In the genomic region with DNA sequence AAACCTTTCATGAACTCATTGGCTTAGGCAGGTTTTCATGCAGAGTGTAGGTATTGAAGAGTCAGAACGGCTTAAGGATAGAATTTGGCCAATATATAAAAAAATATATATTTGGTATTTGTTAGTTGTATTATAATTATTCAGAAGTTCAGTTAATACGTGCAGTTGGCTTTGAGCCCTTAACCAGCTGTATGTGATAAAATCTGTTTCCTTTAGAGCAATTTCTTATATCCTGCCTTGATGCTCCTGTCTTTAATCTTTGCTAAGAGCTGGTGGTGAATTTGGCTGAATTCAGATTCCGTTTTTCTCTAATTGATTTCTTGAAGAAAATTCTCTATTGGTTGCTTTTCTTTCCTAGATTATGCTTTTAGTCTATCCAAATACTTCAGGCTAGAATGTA, we compare ENCODE assay signal across 12 cellular contexts. TPM values are rescaled to one million over a fixed set of nuclear protein-coding genes. Genes with fewer than 3 reads are reported as not detected.
DNase-seq lines count a peak whose midpoint lies in the region; ATAC-seq lines count a peak whose summit lies in the region.
"Had no signal": no experiment of that assay in that cellular context is flagged by ENCODE, and none has a peak within 500 bp of the region (broad histone marks: within the 10 kb centered on the region; RNA-seq: fewer than 3 reads in every experiment).

No MANE protein-coding gene starts in this region.

- H3K4me1 ChIP-seq in CD4-positive, alpha-beta memory T cell (ENCODE audit: insufficient read depth, low read length): peaks cover 62% of the 10 kb centered on the region

- H3K9me3 Mint-ChIP-seq in CD4-positive, alpha-beta memory T cell: peaks cover 0 to 3% (median 0%) of the 10 kb centered on the region in 8 donors
- H3K9me3 Mint-ChIP-seq in central memory CD8-positive, alpha-beta T cell: no peaks in the 10 kb centered on the region
- H3K9me3 Mint-ChIP-seq in natural killer cell treated with Interleukin-12 subunit alpha and Interleukin-12 subunit beta and Interleukin-15 and Interleukin-18, amount 100 ng/mL, for 72 hours: no peaks in the 10 kb centered on the region

- DNase-seq in CD4-positive, alpha-beta memory T cell: peak in 4 of 5 donors; percentile 52 to 63 (median 58)
- DNase-seq in M059J (ENCODE audit: low read depth) (peak; percentile 36), mesenteric fat pad (ENCODE audit: low spot score) (no peak), NCI-H1048 (lab: John Stamatoyannopoulos, UW) (no peak), NOMO-1 treated with dmso at 0.1 percent for 144 hours (lab: John Stamatoyannopoulos, UW; ENCODE audit: unreplicated experiment) (no peak)
- no peak for DNase-seq in central memory CD8-positive, alpha-beta T cell (ENCODE audit: low spot score in 2 of 2)
- DNase-seq in natural killer cell treated with Interleukin-12 subunit alpha and Interleukin-12 subunit beta and Interleukin-15 and Interleukin-18, amount 100 ng/mL, for 72 hours (ENCODE audit: low spot score): no peak
- DNase-seq: activated CD8-positive, alpha-beta memory T cell treated with anti-CD3 and anti-CD28 coated beads, Interleukin-2, amount 50 U/mL, for 48 hours; H7; left colon had no signal

- peak; percentile 55 for ATAC-seq in central memory CD8-positive, alpha-beta T cell (replicated peaks; ENCODE audit: extremely low read depth, poor library complexity, severe bottlenecking)
- ATAC-seq in natural killer cell treated with Interleukin-12 subunit alpha and Interleukin-12 subunit beta and Interleukin-15 and Interleukin-18, amount 100 ng/mL, for 72 hours: no peak
- no peak for ATAC-seq in GM21717 (IDR thresholded peaks at IDR 0.05; ENCODE audit: unreplicated experiment)
- ATAC-seq: left colon had no signal

- H3K27ac ChIP-seq in CD4-positive, alpha-beta memory T cell (ENCODE audit: low read depth, low read length): peak overlapping the region; percentile 75
- H3K27ac ChIP-seq: SJSA1 had no signal

- peaks cover 42 to 73% (median 52%) of the 10 kb centered on the region in 4 donors for H3K4me1 Mint-ChIP-seq in CD4-positive, alpha-beta memory T cell
- H3K4me1 Mint-ChIP-seq in central memory CD8-positive, alpha-beta T cell: peaks cover 46% of the 10 kb centered on the region
- H3K4me1 Mint-ChIP-seq in natural killer cell treated with Interleukin-12 subunit alpha and Interleukin-12 subunit beta and Interleukin-15 and Interleukin-18, amount 100 ng/mL, for 72 hours (ENCODE audit: low read depth in 2 of 2): peaks cover 51 to 70% of the 10 kb centered on the region in 2 donors

- H3K36me3 Mint-ChIP-seq in CD4-positive, alpha-beta memory T cell: peaks cover 33 to 51% of the 10 kb centered on the region in 2 donors
- peaks cover 54% of the 10 kb centered on the region for H3K36me3 Mint-ChIP-seq in central memory CD8-positive, alpha-beta T cell (ENCODE audit: insufficient read depth)
- no peaks in the 10 kb centered on the region for H3K36me3 Mint-ChIP-seq in natural killer cell treated with Interleukin-12 subunit alpha and Interleukin-12 subunit beta and Interleukin-15 and Interleukin-18, amount 100 ng/mL, for 72 hours

- H3K4me3 ChIP-seq in CD4-positive, alpha-beta memory T cell (ENCODE audit: low read length in 2 of 2): peak overlapping the region in 1 of 2 donors; percentile 78
- H3K4me3 ChIP-seq: SJSA1 had no signal

- no peaks in the 10 kb centered on the region for H3K27me3 ChIP-seq in CD4-positive, alpha-beta memory T cell (ENCODE audit: insufficient read depth, low read length)
- H3K27me3 ChIP-seq: SJSA1 had no signal

- no peaks in the 10 kb centered on the region for H3K27me3 Mint-ChIP-seq in CD4-positive, alpha-beta memory T cell
- H3K27me3 Mint-ChIP-seq in central memory CD8-positive, alpha-beta T cell: no peaks in the 10 kb centered on the region
- no peaks in the 10 kb centered on the region for H3K27me3 Mint-ChIP-seq in natural killer cell treated with Interleukin-12 subunit alpha and Interleukin-12 subunit beta and Interleukin-15 and Interleukin-18, amount 100 ng/mL, for 72 hours

- CTCF ChIA-PET in CD4-positive, alpha-beta memory T cell (lab: Charles Lee; ENCODE audit: partially characterized antibody): interaction anchor here (0.7 to 3.6 kb wide), 9 partner anchors 10 to 48 kb away, joined by 4 to 26 read pairs (median 9); no protein-coding TSS in a partner anchor

- H3K4me3 Mint-ChIP-seq in CD4-positive, alpha-beta memory T cell: peak overlapping the region; percentile 92 to 99 (median 94)
- H3K4me3 Mint-ChIP-seq in central memory CD8-positive, alpha-beta T cell: peak overlapping the region; percentile 89
- H3K4me3 Mint-ChIP-seq in natural killer cell treated with Interleukin-12 subunit alpha and Interleukin-12 subunit beta and Interleukin-15 and Interleukin-18, amount 100 ng/mL, for 72 hours: peak overlapping the region; percentile 96

- H3K36me3 ChIP-seq in CD4-positive, alpha-beta memory T cell (ENCODE audit: insufficient read depth, low read length): peaks cover 18% of the 10 kb centered on the region

- intact Hi-C loops in CD4-positive, alpha-beta memory T cell (cut with micrococcal nuclease): loop anchor here (1.0 to 10.0 kb wide), 4 partner anchors 23 to 1932 kb away; partner anchors contain the start of genes CARNMT1, NMRK1 and OSTF1

- POLR2A ChIA-PET in CD4-positive, alpha-beta memory T cell (lab: Charles Lee; ENCODE audit: partially characterized antibody): interaction anchor here (0.9 to 2.3 kb wide), 20 partner anchors 8 to 1873 kb away, joined by 3 to 59 read pairs (median 4); partner anchors contain the start of genes C9orf40 and ZFAND5

- H3K27ac Mint-ChIP-seq in CD4-positive, alpha-beta memory T cell: peak overlapping the region; percentile 95 to 99 (median 97)
- H3K27ac Mint-ChIP-seq in central memory CD8-positive, alpha-beta T cell (ENCODE audit: low read depth): peak overlapping the region; percentile 98
- peak overlapping the region; percentile 94 to 100 for H3K27ac Mint-ChIP-seq in natural killer cell treated with Interleukin-12 subunit alpha and Interleukin-12 subunit beta and Interleukin-15 and Interleukin-18, amount 100 ng/mL, for 72 hours

- no peaks in the 10 kb centered on the region for H3K9me3 ChIP-seq in CD4-positive, alpha-beta memory T cell (ENCODE audit: control insufficient read depth in 1 of 2, low read length in 2 of 2)
- H3K9me3 ChIP-seq: SJSA1 had no signal

RNA-seq across cellular contexts. Expression of gene ANXA1, which starts 3.7 kb away (rescaled TPM):
- 100 to 1,000 TPM; 324 to 335 TPM for total RNA-seq in CD4-positive, alpha-beta memory T cell
- 1,000 to 10,000 TPM in 1 of 2 donors, 100 to 1,000 TPM in 1; 621 to 1,202 TPM for polyA plus RNA-seq in CD4-positive, alpha-beta memory T cell
- total RNA-seq in M059J (2014; rRNA removed; shearing (Covaris generic)): 608 and 753 TPM in 2 replicates
- total RNA-seq in natural killer cell treated with Interleukin-12 subunit alpha and Interleukin-12 subunit beta and Interleukin-15 and Interleukin-18, amount 100 ng/mL, for 72 hours: 10 to 100 TPM; 26.4 to 37.0 TPM
- total RNA-seq in mesenteric fat pad: 1,420 TPM

Comparison
In these comparisons a context has a peak if more than half of its experiments do, and no peak if none do; other contexts are left out.
1. DNase-seq: peak in CD4-positive, alpha-beta memory T cell (4 of 5) and M059J (single experiment); none in central memory CD8-positive, alpha-beta T cell (0 of 2), natural killer cell treated with Interleukin-12 subunit alpha and Interleukin-12 subunit beta and Interleukin-15 and Interleukin-18, amount 100 ng/mL, for 72 hours (single experiment), mesenteric fat pad (single experiment), NCI-H1048 (single experiment) and NOMO-1 treated with dmso at 0.1 percent for 144 hours (single experiment).
2. RNA of gene ANXA1, which starts 3.7 kb away (total RNA-seq): 1,420 TPM in mesenteric fat pad (single experiment), 608 to 753 TPM in M059J and 324 to 335 TPM in CD4-positive, alpha-beta memory T cell; 26.4 to 37.0 TPM in natural killer cell treated with Interleukin-12 subunit alpha and Interleukin-12 subunit beta and Interleukin-15 and Interleukin-18, amount 100 ng/mL, for 72 hours; every median in the first group is over 4 times any median in the second.
3. Peak in every context shown above with its lines, with median percentiles within 50 percentile points of each other: H3K27ac Mint-ChIP-seq and H3K4me3 Mint-ChIP-seq.